In the genomic region with DNA sequence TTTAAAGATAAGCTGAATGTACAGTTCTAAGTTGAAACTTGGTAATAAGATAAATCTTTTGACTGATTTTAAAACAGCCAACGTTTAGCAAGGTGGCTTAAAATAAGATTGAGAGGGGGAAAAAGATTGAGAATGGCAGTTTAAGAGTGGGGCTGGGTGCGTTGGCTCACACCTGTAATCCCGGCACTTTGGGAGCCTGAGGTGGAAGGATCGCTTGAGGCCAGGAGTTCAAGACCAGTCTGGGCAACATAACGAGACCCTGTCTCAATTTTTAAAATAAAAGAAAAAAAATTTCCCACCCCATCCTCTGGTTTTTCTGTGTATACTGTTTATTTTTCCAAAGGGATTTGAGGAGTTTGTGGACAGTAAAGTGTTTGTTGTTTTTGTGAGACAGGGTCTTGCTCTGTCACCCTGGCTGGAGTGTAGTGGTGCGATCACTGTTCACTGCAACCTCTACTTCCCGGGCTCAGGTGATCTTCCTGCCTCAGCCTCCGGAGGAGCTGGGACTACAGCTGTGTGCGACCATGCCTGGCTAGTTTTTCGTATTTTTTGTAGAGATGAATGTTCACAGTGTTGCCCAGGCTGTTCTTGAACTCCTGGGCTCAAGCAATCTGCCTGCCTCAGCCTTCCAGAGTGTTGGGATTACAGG, we compare ENCODE assay signal across 8 cellular contexts. TPM values are rescaled to one million over a fixed set of nuclear protein-coding genes. Genes with fewer than 3 reads are reported as not detected.
DNase-seq lines count a peak whose midpoint lies in the region; ATAC-seq, FAIRE-seq and TF ChIP-seq lines count a peak whose summit lies in the region.
"Had no signal": no experiment of that assay in that cellular context is flagged by ENCODE, and none has a peak within 500 bp of the region (broad histone marks: within the 10 kb centered on the region; RNA-seq: fewer than 3 reads in every experiment).

No MANE protein-coding gene starts in this region.

- peaks cover 15 to 22% (median 20%) of the 10 kb centered on the region in 3 donors for H3K4me1 ChIP-seq in skeletal muscle tissue (ENCODE audit: control insufficient read depth in 3 of 3, insufficient read depth in 3 of 3, low read length in 3 of 3)

- peak overlapping the region; percentile 51 to 91 (median 55) for H3K9ac ChIP-seq in skeletal muscle tissue (ENCODE audit: low read depth in 1 of 3, low read length in 3 of 3)

- H3K27ac ChIP-seq in RWPE1 = peak overlapping the region; percentile 89
- H3K27ac ChIP-seq in skeletal muscle tissue (ENCODE audit: low read depth, low read length) = peak overlapping the region; percentile 96

- no peak for ATAC-seq in omental fat pad (ENCODE audit: low FRiP score)

- TF ChIP-seq CTCF in RWPE1 (conservative IDR thresholded peaks at IDR 0.05; ENCODE audit: low read depth) (no peak), fibroblast of pulmonary artery (IDR thresholded peaks at IDR 0.05; ENCODE audit: low read length, missing control alignments) (no peak), omental fat pad (IDR thresholded peaks at IDR 0.05) (no peak)

- H3K9me3 ChIP-seq in skeletal muscle tissue (ENCODE audit: control insufficient read depth in 3 of 3, low read length in 3 of 3) = no peaks in the 10 kb centered on the region

- no peak for DNase-seq in GM12891 (ENCODE audit: insufficient read length, low spot score)
- DNase-seq in RWPE1 (ENCODE audit: low spot score) = no peak
- no peak for DNase-seq in fibroblast of pulmonary artery (ENCODE audit: low read depth)
- no peak for DNase-seq in omental fat pad (ENCODE audit: low spot score)
- DNase-seq in stimulated activated CD8-positive, alpha-beta memory T cell treated with anti-CD3 and anti-CD28 coated beads, Interleukin-4, amount 100 ng/mL, for 48 hours = no peak
- DNase-seq in GDM1 (lab: John Stamatoyannopoulos, UW) = no peak
- DNase-seq: stimulated activated CD4-positive, alpha-beta T cell treated with anti-CD3 and anti-CD28 coated beads, Interleukin-15, amount 100 ng/mL, for 24 hours had no signal

- CTCF ChIA-PET in RWPE1 (lab: Yijun Ruan, JAX) = no interaction called here

- peak; percentile 9 for FAIRE-seq in GM12891 (lab: Jason Lieb, UNC)

- H3K4me3 ChIP-seq in fibroblast of pulmonary artery (replicated peaks; ENCODE audit: low read depth, low read length) = peak overlapping the region; percentile 98
- H3K4me3 ChIP-seq in skeletal muscle tissue (ENCODE audit: low read length in 3 of 3) = peak overlapping the region in 2 of 3 donors; percentile 29 to 48

- no peak for TF ChIP-seq POLR2A in GM12891 (IDR thresholded peaks at IDR 0.05; ENCODE audit: low read depth, low read length)

- no peaks in the 10 kb centered on the region for H3K36me3 ChIP-seq in skeletal muscle tissue (ENCODE audit: control insufficient read depth in 3 of 3, insufficient read depth in 3 of 3, low read length in 3 of 3)

- H3K27me3 ChIP-seq in skeletal muscle tissue (ENCODE audit: control insufficient read depth in 3 of 3, insufficient read depth in 3 of 3, low read length in 3 of 3) = no peaks in the 10 kb centered on the region

- POLR2A ChIA-PET in RWPE1 (lab: Yijun Ruan, JAX; ENCODE audit: low non-redundant PET) = no interaction called here

TF ChIP-seq in GM12891, 5 proteins besides CTCF, POLR2A, EP300 and RAD21:
- TF ChIP-seq POLR2AphosphoS5 (IDR thresholded peaks at IDR 0.05; ENCODE audit: low read depth, low read length) = no peak
- TF ChIP-seq POU2F2 (IDR thresholded peaks at IDR 0.05; ENCODE audit: low read depth, low read length) = no peak
- TF ChIP-seq SPI1 (IDR thresholded peaks at IDR 0.05; ENCODE audit: low read depth, low read length) = no peak
- no peak for TF ChIP-seq TAF1 (IDR thresholded peaks at IDR 0.05; ENCODE audit: low read depth, low read length)
- no peak for TF ChIP-seq PAX5 (IDR thresholded peaks at IDR 0.05; ENCODE audit: insufficient read depth, low read length, severe bottlenecking)

RNA-seq across cellular contexts. Expression of gene MAPK6, which starts 3.0 kb away (rescaled TPM):
- polyA plus RNA-seq in GM12891 (2012; ENCODE audit: low read depth, missing spikeins) = 25.6 TPM
- total RNA-seq in skeletal muscle tissue (23.5 TPM), omental fat pad (10 to 100 TPM; 20.3 to 44.9 (median 28.9) TPM)

RNA-seq across cellular contexts. Expression of gene LEO1, which starts 50.4 kb away (rescaled TPM):
- 20.4 TPM for polyA plus RNA-seq in GM12891 (2012; ENCODE audit: low read depth, missing spikeins)
- total RNA-seq in skeletal muscle tissue (16.2 TPM), omental fat pad (10 to 100 TPM; 11.4 to 19.6 (median 15.0) TPM)
